In the genomic region with DNA sequence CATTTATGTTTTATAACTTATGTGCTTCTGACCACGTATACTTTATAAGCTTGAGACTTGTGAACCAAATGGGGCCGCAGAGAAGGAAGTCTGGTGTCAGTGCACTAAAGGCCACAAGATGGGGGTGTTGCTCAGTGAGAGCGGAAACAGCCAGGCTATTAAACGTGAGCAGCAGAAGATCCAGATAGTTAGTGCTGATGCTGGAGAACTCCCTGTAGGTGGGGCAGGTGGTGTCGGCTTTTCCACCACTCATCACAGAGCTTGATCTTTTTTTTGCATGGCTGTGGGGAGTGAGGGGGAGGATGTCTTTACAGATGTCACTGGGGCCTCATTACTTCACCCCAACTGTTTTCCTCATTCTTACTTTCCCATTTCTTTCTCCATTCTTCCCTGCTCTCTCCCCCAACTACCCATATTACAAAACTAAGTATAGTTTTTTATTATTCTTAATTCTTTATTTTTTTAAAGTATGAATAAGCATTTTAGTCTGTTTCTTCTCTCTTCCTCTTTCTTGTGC, we compare ENCODE assay signal across 1 cellular context.
TF ChIP-seq lines count a peak whose summit lies in the region.

No MANE protein-coding gene starts in this region.

TF ChIP-seq in WTC11, 78 proteins besides CTCF, POLR2A, EP300 and RAD21 (continued from another document):
- TF ChIP-seq, protein P1, sequence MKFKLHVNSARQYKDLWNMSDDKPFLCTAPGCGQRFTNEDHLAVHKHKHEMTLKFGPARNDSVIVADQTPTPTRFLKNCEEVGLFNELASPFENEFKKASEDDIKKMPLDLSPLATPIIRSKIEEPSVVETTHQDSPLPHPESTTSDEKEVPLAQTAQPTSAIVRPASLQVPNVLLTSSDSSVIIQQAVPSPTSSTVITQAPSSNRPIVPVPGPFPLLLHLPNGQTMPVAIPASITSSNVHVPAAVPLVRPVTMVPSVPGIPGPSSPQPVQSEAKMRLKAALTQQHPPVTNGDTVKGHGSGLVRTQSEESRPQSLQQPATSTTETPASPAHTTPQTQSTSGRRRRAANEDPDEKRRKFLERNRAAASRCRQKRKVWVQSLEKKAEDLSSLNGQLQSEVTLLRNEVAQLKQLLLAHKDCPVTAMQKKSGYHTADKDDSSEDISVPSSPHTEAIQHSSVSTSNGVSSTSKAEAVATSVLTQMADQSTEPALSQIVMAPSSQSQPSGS (CRISPR knock-in tag; IDR thresholded peaks at IDR 0.05; ENCODE audit: borderline replicate concordance, low read depth), result no peak
- no peak for TF ChIP-seq ETV6 (CRISPR knock-in tag; IDR thresholded peaks at IDR 0.05)
- TF ChIP-seq, protein P2, sequence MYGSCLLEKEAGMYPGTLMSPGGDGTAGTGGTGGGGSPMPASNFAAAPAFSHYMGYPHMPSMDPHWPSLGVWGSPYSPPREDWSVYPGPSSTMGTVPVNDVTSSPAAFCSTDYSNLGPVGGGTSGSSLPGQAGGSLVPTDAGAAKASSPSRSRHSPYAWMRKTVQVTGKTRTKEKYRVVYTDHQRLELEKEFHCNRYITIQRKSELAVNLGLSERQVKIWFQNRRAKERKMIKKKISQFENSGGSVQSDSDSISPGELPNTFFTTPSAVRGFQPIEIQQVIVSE (CRISPR knock-in tag; IDR thresholded peaks at IDR 0.05; ENCODE audit: borderline replicate concordance), result no peak
- TF ChIP-seq MXD4 (CRISPR knock-in tag; IDR thresholded peaks at IDR 0.05; ENCODE audit: borderline replicate concordance), result no peak
